Comparison of ENCODE assay signal across 8 cellular contexts in genomic region chr18:14449995-14450653, GRCh38.
A peak's percentile ranks its signal among the peaks of the same experiment; 100 is the strongest.
DNase-seq lines count a peak whose midpoint lies in the region; ATAC-seq and TF ChIP-seq lines count a peak whose summit lies in the region.
"Not testable (repeated sequence)": the region's sequence is repeated elsewhere in the genome, so short reads cannot be mapped to it uniquely, and the experiment has no call there.

No MANE protein-coding gene starts in this region.

- H3K27ac Mint-ChIP-seq in naive thymus-derived CD8-positive, alpha-beta T cell: not testable (repeated sequence)

- ATAC-seq in activated T-cell treated with anti-CD3 and anti-CD28 coated beads, Interleukin-2, amount 50 U/mL, for 4 hours: peak; percentile 83 to 91
- peak in 5 of 8 donors; percentile 58 to 89 (median 78) for ATAC-seq in heart right ventricle
- peak; percentile 72 to 97 for ATAC-seq in naive thymus-derived CD8-positive, alpha-beta T cell
- not testable (repeated sequence) for ATAC-seq in upper lobe of right lung

- H3K9me3 Mint-ChIP-seq in activated T-cell treated with anti-CD3 and anti-CD28 coated beads, Interleukin-2, amount 50 U/mL, for 4 hours; naive thymus-derived CD8-positive, alpha-beta T cell: not testable (repeated sequence)

- not testable (repeated sequence) for H3K36me3 ChIP-seq in HEK293 (ENCODE audit: control insufficient read depth in 2 of 2, insufficient read depth in 1 of 2, low read length in 2 of 2); breast epithelium; heart right ventricle; upper lobe of right lung

- intact Hi-C loops in breast epithelium (cut with DNase I; ENCODE audit: low total_unique reads); heart right ventricle (cut with DNase I); upper lobe of right lung (cut with DNase I): not testable (repeated sequence)

- H3K4me3 ChIP-seq in HEK293 (ENCODE audit: low read depth, low read length) (peak overlapping the region; percentile 12; the same call in 1 of the 2 replicates), breast epithelium (peak overlapping the region; percentile 31 to 65 (median 47)), heart right ventricle (peak overlapping the region in 9 of 10 donors; percentile 26 to 53 (median 48)), upper lobe of right lung (peak overlapping the region; percentile 45)

- not testable (repeated sequence) for TF ChIP-seq POLR2A in breast epithelium (IDR thresholded peaks at IDR 0.05)

- WGBS in heart right ventricle, 2 donors: 8 to 12% methylated on average over 29 to 56 of the region's 63 CpGs

- H3K9me3 ChIP-seq in HEK293 (ENCODE audit: control insufficient read depth, insufficient read depth, low read depth, low read length); breast epithelium; heart right ventricle; upper lobe of right lung: not testable (repeated sequence)

- not testable (repeated sequence) for H3K4me1 Mint-ChIP-seq in activated T-cell treated with anti-CD3 and anti-CD28 coated beads, Interleukin-2, amount 50 U/mL, for 4 hours (ENCODE audit: low read depth); naive thymus-derived CD8-positive, alpha-beta T cell

- CTCF ChIA-PET in HEK293 (lab: Yijun Ruan, JAX): not testable (repeated sequence)

- H3K27ac ChIP-seq in HEK293 (ENCODE audit: extremely low read depth, low read depth, low read length); upper lobe of right lung: not testable (repeated sequence)
- H3K27ac ChIP-seq in breast epithelium (peak overlapping the region in 1 of 2 donors; percentile 43), heart right ventricle (peak overlapping the region in 8 of 10 donors; percentile 43 to 67 (median 61))

- DNase-seq in T1000 (lab: John Stamatoyannopoulos, UW) (peak; percentile 31), heart right ventricle (peak in 1 of 2 donors; percentile 54), upper lobe of right lung (peak; percentile 69)
- DNase-seq in activated T-cell treated with anti-CD3 and anti-CD28 coated beads, Interleukin-2, amount 50 U/mL, for 4 hours; breast epithelium (ENCODE audit: low spot score in 2 of 2): not testable (repeated sequence)
- peak; percentile 2 to 63 (median 30) for DNase-seq in naive thymus-derived CD8-positive, alpha-beta T cell
- DNase-seq in stimulated activated CD4-positive, alpha-beta T cell treated with anti-CD3 and anti-CD28 coated beads, Interleukin-1b, Interleukin-23, amount 100 ng/mL, for 4 hours (ENCODE audit: low read depth in 2 of 2): peak; percentile 10 to 28

- H3K27me3 Mint-ChIP-seq in activated T-cell treated with anti-CD3 and anti-CD28 coated beads, Interleukin-2, amount 50 U/mL, for 4 hours (ENCODE audit: low read depth); naive thymus-derived CD8-positive, alpha-beta T cell: not testable (repeated sequence)

- POLR2A ChIA-PET in HEK293 (lab: Yijun Ruan, JAX); naive thymus-derived CD8-positive, alpha-beta T cell (lab: Charles Lee): not testable (repeated sequence)

- not testable (repeated sequence) for H3K4me3 Mint-ChIP-seq in activated T-cell treated with anti-CD3 and anti-CD28 coated beads, Interleukin-2, amount 50 U/mL, for 4 hours
- H3K4me3 Mint-ChIP-seq in naive thymus-derived CD8-positive, alpha-beta T cell: peak overlapping the region in 2 of 10 donors; percentile 14 to 38

- not testable (repeated sequence) for H3K27me3 ChIP-seq in breast epithelium, heart right ventricle, upper lobe of right lung

- H3K36me3 Mint-ChIP-seq in activated T-cell treated with anti-CD3 and anti-CD28 coated beads, Interleukin-2, amount 50 U/mL, for 4 hours (ENCODE audit: insufficient read depth); naive thymus-derived CD8-positive, alpha-beta T cell: not testable (repeated sequence)

- TF ChIP-seq CTCF in HEK293 (tag by site-specific recombination; IDR thresholded peaks at IDR 0.05); breast epithelium (IDR thresholded peaks at IDR 0.05); upper lobe of right lung (IDR thresholded peaks at IDR 0.05): not testable (repeated sequence)
- TF ChIP-seq CTCF in heart right ventricle (IDR thresholded peaks at IDR 0.05): peak in 3 of 9 donors; percentile 12 to 35 (median 25)

- H3K4me1 ChIP-seq in HEK293 (ENCODE audit: control insufficient read depth, insufficient read depth, low read length); breast epithelium; heart right ventricle; upper lobe of right lung: not testable (repeated sequence)
